In genomic region chr5:59745422-59745863, GRCh38 we compare ENCODE assay signal across 13 cellular contexts.
DNase-seq lines count a peak whose midpoint lies in the region; ATAC-seq, FAIRE-seq and TF ChIP-seq lines count a peak whose summit lies in the region.
"Had no signal": no experiment of that assay in that cellular context is flagged by ENCODE, and none has a peak within 500 bp of the region (broad histone marks: within the 10 kb centered on the region; RNA-seq: fewer than 3 reads in every experiment).

No MANE protein-coding gene starts in this region.

- peak; percentile 91 for FAIRE-seq in bronchial epithelial cell (lab: Jason Lieb, UNC)
- FAIRE-seq: GM18507 had no signal

- no peaks in the 10 kb centered on the region for H3K36me3 ChIP-seq in bronchial epithelial cell (ENCODE audit: control insufficient read depth, insufficient read depth, low read length)
- H3K36me3 ChIP-seq: ascending aorta had no signal

- H3K27me3 ChIP-seq in bronchial epithelial cell (ENCODE audit: control insufficient read depth, insufficient read depth, low read length) = no peaks in the 10 kb centered on the region
- H3K27me3 ChIP-seq: ascending aorta had no signal

- peak overlapping the region; percentile 52 for H3K27ac Mint-ChIP-seq in type B pancreatic cell
- H3K27ac Mint-ChIP-seq: activated B cell treated with CpG ODN at 0.5 μM for 24 hours had no signal

- no peaks in the 10 kb centered on the region for H3K9me3 Mint-ChIP-seq in type B pancreatic cell
- H3K9me3 Mint-ChIP-seq: activated B cell treated with CpG ODN at 0.5 μM for 24 hours had no signal

- peak overlapping the region; percentile 5 for H3K4me3 ChIP-seq in bronchial epithelial cell (ENCODE audit: low read depth, low read length)

- H3K4me3 Mint-ChIP-seq in type B pancreatic cell = peak overlapping the region; percentile 74
- H3K4me3 Mint-ChIP-seq: activated B cell treated with CpG ODN at 0.5 μM for 24 hours had no signal

- ATAC-seq in HG03571 (IDR thresholded peaks at IDR 0.05; ENCODE audit: unreplicated experiment) (no peak), GM19328 (IDR thresholded peaks at IDR 0.05; ENCODE audit: unreplicated experiment) (no peak)

- peak; percentile 2 for DNase-seq in NCI-H2107 treated with DMSO at 0.1 percent for 48 hours (lab: John Stamatoyannopoulos, UW; ENCODE audit: unreplicated experiment)
- no peak for DNase-seq in NCI-H2107 (lab: John Stamatoyannopoulos, UW)
- DNase-seq in bronchial epithelial cell (ENCODE audit: low read depth) = peak; percentile 99
- peak; percentile 86 to 94 for DNase-seq in lung microvascular endothelial cell (ENCODE audit: low read depth in 2 of 2)
- no peak for DNase-seq in type B pancreatic cell (ENCODE audit: extremely low spot score, unreplicated experiment)
- no peak for DNase-seq in GM20000 (ENCODE audit: low spot score)
- DNase-seq: activated B cell treated with CpG ODN at 0.5 μM for 24 hours; NCI-H187 treated with DMSO at 0.1 percent for 48 hours; stimulated activated CD8-positive, alpha-beta memory T cell treated with anti-CD3 and anti-CD28 coated beads, Interleukin-4, amount 100 ng/mL, for 48 hours had no signal

- peaks cover 7% of the 10 kb centered on the region for H3K27me3 Mint-ChIP-seq in type B pancreatic cell
- H3K27me3 Mint-ChIP-seq: activated B cell treated with CpG ODN at 0.5 μM for 24 hours had no signal

- TF ChIP-seq CTCF in bronchial epithelial cell (IDR thresholded peaks at IDR 0.05; ENCODE audit: insufficient read depth, low read length, severe bottlenecking) (no peak), type B pancreatic cell (conservative IDR thresholded peaks at IDR 0.05) (no peak), GM20000 (IDR thresholded peaks at IDR 0.05; ENCODE audit: extremely low read depth, missing control alignments) (no peak)

- H3K4me1 Mint-ChIP-seq in type B pancreatic cell (ENCODE audit: unreplicated experiment) = peaks cover 35% of the 10 kb centered on the region

- peaks cover 5% of the 10 kb centered on the region for H3K36me3 Mint-ChIP-seq in type B pancreatic cell

Comparison
In these comparisons a context has a peak if more than half of its experiments do, and no peak if none do; other contexts are left out.
1. DNase-seq: peak in NCI-H2107 treated with DMSO at 0.1 percent for 48 hours (single experiment), bronchial epithelial cell (single experiment) and lung microvascular endothelial cell (2 of 2); none in NCI-H2107 (single experiment), type B pancreatic cell (single experiment) and GM20000 (single experiment).